In the genomic region with DNA sequence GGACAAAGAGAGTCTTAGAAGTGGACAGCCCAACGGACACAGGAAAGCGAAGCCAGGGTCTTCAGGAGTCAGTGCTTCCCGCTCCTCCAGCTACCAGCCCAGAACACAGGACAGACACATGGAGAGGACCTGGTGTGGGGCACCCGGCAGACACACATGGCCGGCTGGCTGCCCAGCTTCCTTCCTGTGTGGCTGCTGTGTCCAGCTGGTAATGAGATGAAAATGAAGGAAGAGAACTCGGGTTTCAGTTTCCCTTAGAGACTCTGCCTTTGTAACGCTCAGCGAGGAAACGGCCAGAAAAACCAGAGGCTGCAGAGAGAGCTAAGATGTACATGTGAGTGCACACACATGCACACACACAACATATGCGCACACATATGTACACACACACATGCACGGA, we compare ENCODE assay signal across 8 cellular contexts.
DNase-seq lines count a peak whose midpoint lies in the region; ATAC-seq, FAIRE-seq and TF ChIP-seq lines count a peak whose summit lies in the region.

No MANE protein-coding gene starts in this region.

- H3K36me3 Mint-ChIP-seq in immature natural killer cell: peaks cover 17 to 28% (median 23%) of the 10 kb centered on the region in 3 donors
- H3K36me3 Mint-ChIP-seq in Caco-2 (ENCODE audit: insufficient read depth, unreplicated experiment): no peaks in the 10 kb centered on the region

- peak; percentile 66 for DNase-seq in GM06990 (ENCODE audit: extremely low read depth, insufficient read length)
- DNase-seq in immature natural killer cell: peak; percentile 35 to 39 (median 36)
- no peak for DNase-seq in Caco-2
- DNase-seq in omental fat pad (ENCODE audit: low spot score): no peak
- DNase-seq in kidney: no peak
- no peak for DNase-seq in NCI-H1048 (lab: John Stamatoyannopoulos, UW)

- CTCF ChIA-PET in Caco-2 (lab: Charles Lee): no interaction called here

- FAIRE-seq in kidney (lab: Jason Lieb, UNC): no peak

- BruUV-seq in Caco-2 (replicated peaks; lab: Mats Ljungman, UMichigan): no TSS peak

- ATAC-seq in GM19468 (IDR thresholded peaks at IDR 0.05; ENCODE audit: extremely low read depth, unreplicated experiment) (peak; percentile 33), HG03565 (IDR thresholded peaks at IDR 0.05; ENCODE audit: unreplicated experiment) (peak; percentile 43), omental fat pad (ENCODE audit: low FRiP score) (no peak)

- H3K36me3 ChIP-seq in GM06990 (ENCODE audit: control insufficient read depth, insufficient read depth, low read length) (peaks cover 13% of the 10 kb centered on the region), Caco-2 (ENCODE audit: control insufficient read depth, insufficient read depth, low read length) (no peaks in the 10 kb centered on the region), kidney (ENCODE audit: control insufficient read depth in 1 of 2, insufficient read depth in 2 of 2, low read length in 2 of 2) (peaks cover 11 to 15% of the 10 kb centered on the region in 2 donors)

- H3K27me3 Mint-ChIP-seq in immature natural killer cell (ENCODE audit: low read depth in 3 of 3) (peaks cover 7 to 23% (median 9%) of the 10 kb centered on the region in 3 donors), Caco-2 (ENCODE audit: insufficient read depth, unreplicated experiment) (no peaks in the 10 kb centered on the region)

- intact Hi-C loops in Caco-2 (cut with micrococcal nuclease; ENCODE audit: unreplicated experiment): no loop called here
- intact Hi-C loops in kidney (cut with DNase I): no loop called here

- no peak overlapping the region for H3K27ac ChIP-seq in kidney (ENCODE audit: low read depth in 2 of 2, low read length in 2 of 2)

- H3K4me3 Mint-ChIP-seq in immature natural killer cell: peak overlapping the region; percentile 40 to 78 (median 73)
- H3K4me3 Mint-ChIP-seq in Caco-2 (ENCODE audit: unreplicated experiment): no peak overlapping the region

- H3K9me3 Mint-ChIP-seq in immature natural killer cell: no peaks in the 10 kb centered on the region
- no peaks in the 10 kb centered on the region for H3K9me3 Mint-ChIP-seq in Caco-2 (ENCODE audit: unreplicated experiment)

- POLR2A ChIA-PET in Caco-2 (lab: Charles Lee): no interaction called here

- H3K4me3 ChIP-seq in GM06990 (replicated peaks; ENCODE audit: low read depth, low read length) (peak overlapping the region; percentile 85), Caco-2 (ENCODE audit: low read depth, low read length) (no peak overlapping the region), kidney (ENCODE audit: low read length in 2 of 2) (peak overlapping the region in 1 of 2 donors; percentile 7)

- no peaks in the 10 kb centered on the region for H3K9me3 ChIP-seq in Caco-2
- H3K9me3 ChIP-seq in kidney (ENCODE audit: control insufficient read depth in 1 of 2, low read length in 2 of 2): peaks cover 0 to 3% of the 10 kb centered on the region in 2 donors

- H3K4me1 ChIP-seq in Caco-2 (no peaks in the 10 kb centered on the region), kidney (ENCODE audit: control insufficient read depth in 1 of 2, insufficient read depth in 1 of 2, low read depth in 1 of 2, low read length in 2 of 2) (peaks cover 4 to 17% of the 10 kb centered on the region in 2 donors)

- H3K27ac Mint-ChIP-seq in immature natural killer cell (peak overlapping the region; percentile 79 to 93 (median 90)), Caco-2 (ENCODE audit: unreplicated experiment) (no peak overlapping the region)

- H3K27me3 ChIP-seq in GM06990 (replicated peaks; ENCODE audit: control insufficient read depth, insufficient read depth, low read length) (no peaks in the 10 kb centered on the region), Caco-2 (replicated peaks; ENCODE audit: control insufficient read depth, insufficient read depth, low read length) (no peaks in the 10 kb centered on the region)

- peaks cover 79 to 86% of the 10 kb centered on the region in 2 donors for H3K4me1 Mint-ChIP-seq in immature natural killer cell
- H3K4me1 Mint-ChIP-seq in Caco-2 (ENCODE audit: low read depth, unreplicated experiment): no peaks in the 10 kb centered on the region

- TF ChIP-seq CTCF in GM06990 (IDR thresholded peaks at IDR 0.05; ENCODE audit: insufficient read depth, low read length, poor library complexity, severe bottlenecking) (no peak), Caco-2 (IDR thresholded peaks at IDR 0.05; ENCODE audit: insufficient read depth in 1 of 2, low read depth in 1 of 2, low read length in 1 of 2, severe bottlenecking in 1 of 2, unreplicated experiment in 1 of 2) (no peak), omental fat pad (IDR thresholded peaks at IDR 0.05) (no peak), kidney (IDR thresholded peaks at IDR 0.05; ENCODE audit: borderline replicate concordance, extremely low read depth, insufficient read depth) (no peak)

- H3K9ac ChIP-seq in kidney (ENCODE audit: low read length in 2 of 2): no peak overlapping the region

Comparison
In these comparisons a context has a peak if more than half of its experiments do, and no peak if none do; other contexts are left out.
1. DNase-seq: peak in GM06990 (single experiment) and immature natural killer cell (3 of 3); none in Caco-2 (0 of 2), omental fat pad (single experiment), kidney (single experiment) and NCI-H1048 (single experiment).